ENCODE assay signal across 8 cellular contexts in the genomic region with DNA sequence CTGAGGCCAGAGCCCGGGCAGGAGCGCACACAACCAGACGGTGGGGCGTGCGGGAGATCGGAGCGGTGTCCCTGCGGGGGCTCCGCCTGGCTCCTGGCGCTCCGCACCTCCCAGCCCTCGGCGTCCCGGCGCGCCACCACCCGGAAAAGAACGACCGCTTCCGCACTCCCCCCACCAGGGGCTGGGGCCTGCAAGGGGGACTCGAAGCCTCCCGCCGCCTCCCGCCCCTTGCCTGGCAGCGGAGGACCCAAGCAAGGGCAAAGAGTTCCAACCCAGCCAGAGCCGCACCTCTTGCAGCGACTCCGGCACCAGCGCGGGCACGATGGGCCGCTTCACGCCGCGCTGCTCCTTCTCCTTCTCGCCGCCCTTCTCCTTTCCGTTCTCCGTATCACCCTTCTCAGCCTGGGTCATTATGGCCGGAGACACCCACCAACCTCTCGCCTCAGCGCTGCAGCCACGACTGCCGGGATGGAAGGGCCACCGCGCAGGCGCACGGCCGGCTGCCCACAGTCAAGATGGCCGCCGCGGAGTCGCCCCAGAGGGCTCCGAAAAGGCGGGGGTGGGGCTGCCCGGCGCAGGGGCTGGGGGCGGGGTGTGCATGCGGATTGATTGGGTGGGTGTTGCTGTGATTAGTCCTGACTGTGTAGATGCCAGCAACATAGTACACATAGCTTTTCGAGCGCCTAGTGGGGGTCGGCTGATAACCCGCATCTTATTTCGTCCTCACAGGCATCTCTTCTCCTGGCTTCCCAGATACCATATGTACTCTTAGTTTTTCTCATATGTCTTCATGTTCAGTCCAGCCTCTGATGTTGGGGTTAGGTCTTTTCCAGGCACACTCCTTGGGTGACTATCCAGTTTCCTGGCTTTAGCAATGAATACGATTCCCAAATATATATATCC. TPM values are rescaled to one million over a fixed set of nuclear protein-coding genes. Genes with fewer than 3 reads are reported as not detected.
DNase-seq lines count a peak whose midpoint lies in the region; ATAC-seq and TF ChIP-seq lines count a peak whose summit lies in the region.

A gene with protein sequence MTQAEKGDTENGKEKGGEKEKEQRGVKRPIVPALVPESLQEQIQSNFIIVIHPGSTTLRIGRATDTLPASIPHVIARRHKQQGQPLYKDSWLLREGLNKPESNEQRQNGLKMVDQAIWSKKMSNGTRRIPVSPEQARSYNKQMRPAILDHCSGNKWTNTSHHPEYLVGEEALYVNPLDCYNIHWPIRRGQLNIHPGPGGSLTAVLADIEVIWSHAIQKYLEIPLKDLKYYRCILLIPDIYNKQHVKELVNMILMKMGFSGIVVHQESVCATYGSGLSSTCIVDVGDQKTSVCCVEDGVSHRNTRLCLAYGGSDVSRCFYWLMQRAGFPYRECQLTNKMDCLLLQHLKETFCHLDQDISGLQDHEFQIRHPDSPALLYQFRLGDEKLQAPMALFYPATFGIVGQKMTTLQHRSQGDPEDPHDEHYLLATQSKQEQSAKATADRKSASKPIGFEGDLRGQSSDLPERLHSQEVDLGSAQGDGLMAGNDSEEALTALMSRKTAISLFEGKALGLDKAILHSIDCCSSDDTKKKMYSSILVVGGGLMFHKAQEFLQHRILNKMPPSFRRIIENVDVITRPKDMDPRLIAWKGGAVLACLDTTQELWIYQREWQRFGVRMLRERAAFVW (minus strand): TSS at position 462 of the 903 bp plus-strand sequence. CDS start 51 bp downstream, at position 411.

- H3K79me2 ChIP-seq in Karpas-422 (ENCODE audit: low read length) (peaks cover 26% of the 10 kb centered on the region), neural progenitor cell (ENCODE audit: low read depth) (peaks cover 24% of the 10 kb centered on the region)

- peaks cover 2% of the 10 kb centered on the region for H3K27me3 Mint-ChIP-seq in neural progenitor cell (ENCODE audit: insufficient read depth, low read depth)

- H2AFZ ChIP-seq in Karpas-422 (ENCODE audit: low read length) (peak within 1 kb of the TSS; percentile 66), neural progenitor cell (replicated peaks) (peak within 1 kb of the TSS; percentile 16)

- H3K36me3 Mint-ChIP-seq in neural progenitor cell = peaks cover 14% of the 10 kb centered on the region

- no peaks in the 10 kb centered on the region for H4K20me1 ChIP-seq in Karpas-422 (ENCODE audit: insufficient read depth, low read depth, low read length)
- no peaks in the 10 kb centered on the region for H4K20me1 ChIP-seq in neural progenitor cell (ENCODE audit: low read depth)

- H3K4me3 ChIP-seq in Karpas-422 (ENCODE audit: low read length) (peak within 1 kb of the TSS; percentile 84), neural progenitor cell (peak within 1 kb of the TSS; percentile 63), stomach smooth muscle (ENCODE audit: low read length in 2 of 2) (peak within 1 kb of the TSS; percentile 88 to 91)

- H3K27me3 ChIP-seq in Karpas-422 (ENCODE audit: low read length) (no peaks in the 10 kb centered on the region), foreskin keratinocyte (no peaks in the 10 kb centered on the region), neural progenitor cell (no peaks in the 10 kb centered on the region), stomach smooth muscle (ENCODE audit: control insufficient read depth in 1 of 2, insufficient read depth in 2 of 2, low read length in 2 of 2) (no peaks in the 10 kb centered on the region)

- H3K9me2 ChIP-seq in Karpas-422 (replicated peaks; ENCODE audit: insufficient read depth, low read length) = no peaks in the 10 kb centered on the region

- H3K4me1 Mint-ChIP-seq in neural progenitor cell = peaks cover 15% of the 10 kb centered on the region

- peaks cover 42% of the 10 kb centered on the region; the same call in 1 of the 2 replicates for H3K36me3 ChIP-seq in Karpas-422 (ENCODE audit: insufficient read depth, low read length)
- peaks cover 28% of the 10 kb centered on the region for H3K36me3 ChIP-seq in neural progenitor cell
- peaks cover 29% of the 10 kb centered on the region in 2 donors for H3K36me3 ChIP-seq in stomach smooth muscle (ENCODE audit: control insufficient read depth in 2 of 2, insufficient read depth in 2 of 2, low read length in 2 of 2)

- ATAC-seq in GM21786 (IDR thresholded peaks at IDR 0.05; ENCODE audit: unreplicated experiment) (peak; percentile 82), foreskin keratinocyte (peak; percentile 85)

- peak within 1 kb of the TSS; percentile 91 for H3K27ac Mint-ChIP-seq in neural progenitor cell

- H3K9me3 Mint-ChIP-seq in neural progenitor cell = no peaks in the 10 kb centered on the region

- H3K9ac ChIP-seq in Karpas-422 (ENCODE audit: low read length) = peak within 1 kb of the TSS; percentile 89
- H3K9ac ChIP-seq in neural progenitor cell = peak within 1 kb of the TSS; percentile 71
- peak within 1 kb of the TSS; percentile 71 to 78 for H3K9ac ChIP-seq in stomach smooth muscle (ENCODE audit: low read length in 2 of 2)

- peak within 1 kb of the TSS; percentile 65 for H3K27ac ChIP-seq in Karpas-422 (ENCODE audit: low read length)
- H3K27ac ChIP-seq in foreskin keratinocyte = peak within 1 kb of the TSS; percentile 36
- H3K27ac ChIP-seq in neural progenitor cell = peak within 1 kb of the TSS; percentile 48
- peak within 1 kb of the TSS; percentile 69 for H3K27ac ChIP-seq in stomach smooth muscle (ENCODE audit: low read length)

- H3K4me1 ChIP-seq in Karpas-422 (ENCODE audit: low read length) = peaks cover 13% of the 10 kb centered on the region
- H3K4me1 ChIP-seq in foreskin keratinocyte = no peaks in the 10 kb centered on the region
- H3K4me1 ChIP-seq in neural progenitor cell = peaks cover 10% of the 10 kb centered on the region
- peaks cover 8% of the 10 kb centered on the region for H3K4me1 ChIP-seq in stomach smooth muscle (ENCODE audit: control insufficient read depth, insufficient read depth, low read length)

- peak within 1 kb of the TSS; percentile 98 for H3K4me3 Mint-ChIP-seq in neural progenitor cell

- H3K9me3 ChIP-seq in Karpas-422 (ENCODE audit: low read length) (no peaks in the 10 kb centered on the region), neural progenitor cell (ENCODE audit: low read depth) (no peaks in the 10 kb centered on the region), stomach smooth muscle (ENCODE audit: control insufficient read depth in 2 of 2, low read length in 2 of 2) (no peaks in the 10 kb centered on the region)

- peak; percentile 87 for DNase-seq in EH (ENCODE audit: low read depth)
- DNase-seq in Karpas-422 = peak; percentile 94
- peak; percentile 76 for DNase-seq in SIG-M5 treated with dmso at 0.1 percent for 504 hours (lab: John Stamatoyannopoulos, UW; ENCODE audit: unreplicated experiment)
- peak; percentile 80 for DNase-seq in activated gamma-delta T cell treated with Interleukin-2 at 50 U/mL for 16 hours
- DNase-seq in foreskin keratinocyte = peak; percentile 36 to 62
- peak; percentile 94 for DNase-seq in neural progenitor cell (ENCODE audit: low spot score)

- peak within 1 kb of the TSS; percentile 88 for H3K4me2 ChIP-seq in Karpas-422 (ENCODE audit: low read depth, low read length, poor library complexity, severe bottlenecking)
- H3K4me2 ChIP-seq in neural progenitor cell = peak within 1 kb of the TSS; percentile 90

- H3F3A ChIP-seq in neural progenitor cell (ENCODE audit: low read depth) = peaks cover 13% of the 10 kb centered on the region

- TF ChIP-seq CTCF in foreskin keratinocyte (conservative IDR thresholded peaks at IDR 0.05) = peak; percentile 19
- peak; percentile 13 for TF ChIP-seq CTCF in neural progenitor cell (IDR thresholded peaks at IDR 0.05)

RNA-seq across cellular contexts. Expression of the gene that starts here (rescaled TPM):
- 22.0 and 33.5 TPM in 2 replicates for total RNA-seq in Karpas-422 (2014; rRNA removed; shearing (Covaris generic); ENCODE audit: low replicate concordance)
- total RNA-seq in foreskin keratinocyte (19.2 and 20.2 TPM in 2 replicates), neural progenitor cell (ENCODE audit: low replicate concordance) (32.8 and 40.8 TPM in 2 replicates)
- polyA plus RNA-seq in foreskin keratinocyte = 11.2 and 11.6 TPM in 2 replicates

Comparison
In these comparisons a context has a peak if more than half of its experiments do, and no peak if none do; other contexts are left out.
1. Peak in every context shown above with its lines: DNase-seq, ATAC-seq, H3K4me3 ChIP-seq and H3K27ac ChIP-seq.